8 cellular contexts compared by ENCODE assay signal in the genomic region with DNA sequence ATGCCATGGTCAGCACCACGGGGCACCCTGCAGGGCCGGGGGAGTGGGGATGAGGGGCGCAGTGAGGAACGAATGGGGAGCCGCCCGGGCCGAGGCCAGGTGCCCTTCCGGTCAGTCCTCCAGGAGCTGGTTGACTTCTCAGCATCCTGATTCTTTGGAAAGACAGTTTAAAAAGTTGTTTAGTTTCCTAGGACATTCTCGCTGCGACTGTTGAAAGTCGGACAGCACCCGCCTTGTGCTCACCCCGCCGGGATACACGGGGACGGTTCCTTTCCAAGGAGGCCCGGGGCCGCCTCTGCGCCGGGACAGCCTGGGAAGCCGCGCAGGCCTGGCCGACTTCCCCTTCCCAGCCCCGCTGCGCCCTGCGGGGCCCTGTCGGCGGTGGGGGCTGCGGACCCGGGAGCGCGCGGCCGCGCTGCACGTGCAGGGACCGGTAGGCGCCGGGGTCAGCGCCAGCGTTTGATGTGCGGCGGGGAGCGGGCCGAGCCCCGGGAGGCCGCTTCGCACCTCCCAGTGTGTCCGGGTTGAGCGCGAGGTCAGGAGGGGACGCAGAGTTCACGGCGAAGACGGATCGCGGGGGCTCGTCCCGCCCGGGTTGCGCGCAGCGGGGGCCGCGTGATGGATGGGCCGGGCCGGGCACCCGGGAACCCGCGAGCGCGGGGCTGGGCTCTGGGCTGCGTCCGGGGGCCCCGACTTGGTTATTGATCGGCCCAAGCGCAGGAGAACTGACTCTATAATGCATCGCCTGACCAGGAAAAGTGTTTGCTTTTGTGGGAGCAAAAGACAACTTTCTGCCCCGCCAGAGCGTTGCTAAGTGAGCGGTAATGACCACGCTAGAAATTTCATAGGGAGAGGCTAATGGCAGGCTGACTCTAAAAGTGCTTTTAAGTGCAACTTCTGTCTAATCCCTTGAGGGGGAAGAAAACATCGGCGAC. TPM values are rescaled to one million over a fixed set of nuclear protein-coding genes. Genes with fewer than 3 reads are reported as not detected.
DNase-seq lines count a peak whose midpoint lies in the region; ATAC-seq and TF ChIP-seq lines count a peak whose summit lies in the region.

No MANE protein-coding gene starts in this region.

- H3K27me3 ChIP-seq in Panc1 (ENCODE audit: control insufficient read depth, insufficient read depth, low read length) = no peaks in the 10 kb centered on the region

- no peaks in the 10 kb centered on the region for H3K4me1 ChIP-seq in Panc1 (ENCODE audit: control insufficient read depth, insufficient read depth, low read length)

- H3K9me3 Mint-ChIP-seq in nephron = peaks cover 22% of the 10 kb centered on the region

- ATAC-seq in Panc1 (peak; percentile 81), GM21447 (IDR thresholded peaks at IDR 0.05; ENCODE audit: unreplicated experiment) (no peak), GM18868 (IDR thresholded peaks at IDR 0.05; ENCODE audit: unreplicated experiment) (no peak), GM18502 (IDR thresholded peaks at IDR 0.05; ENCODE audit: poor library complexity, unreplicated experiment) (no peak)

- in situ Hi-C loops in Panc1 (cut with HindIII; ENCODE audit: low pct_unique_long_range_greater_than_20kb, low sequenced_read_pairs) = no loop called here

- H3K4me3 ChIP-seq in Panc1 (ENCODE audit: low read depth in 2 of 2, low read length in 2 of 2) (peak overlapping the region; percentile 29 to 42), fibroblast of pulmonary artery (replicated peaks; ENCODE audit: low read depth, low read length) (peak overlapping the region; percentile 44)

- H3K9me3 ChIP-seq in Panc1 (ENCODE audit: control insufficient read depth, insufficient read depth, low read depth, low read length) = peaks cover 6% of the 10 kb centered on the region; the same call in 1 of the 2 replicates

- H3K36me3 ChIP-seq in Panc1 (ENCODE audit: control insufficient read depth, insufficient read depth, low read length) = no peaks in the 10 kb centered on the region

- no TSS peak for BruUV-seq in Panc1 (replicated peaks; lab: Mats Ljungman, UMichigan)

- peaks cover 27% of the 10 kb centered on the region for H3K4me1 Mint-ChIP-seq in nephron

- POLR2A ChIA-PET in Panc1 (lab: Charles Lee) = no interaction called here

- H3K27me3 Mint-ChIP-seq in nephron (ENCODE audit: low read depth) = peaks cover 11% of the 10 kb centered on the region

- DNase-seq in AG08396 (ENCODE audit: low spot score) (peak; percentile 32), Panc1 (ENCODE audit: low read depth, low spot score) (no peak), fibroblast of pulmonary artery (ENCODE audit: low read depth) (peak; percentile 23), activated gamma-delta T cell (lab: John Stamatoyannopoulos, UW) (no peak)

- peaks cover 22% of the 10 kb centered on the region for H3K36me3 Mint-ChIP-seq in nephron (ENCODE audit: low read depth)

- H3K4me3 Mint-ChIP-seq in nephron = peak overlapping the region; percentile 81 to 92 (median 89)

- no peak overlapping the region for H3K27ac ChIP-seq in Panc1 (ENCODE audit: low read length)

- TF ChIP-seq CTCF in Panc1 (IDR thresholded peaks at IDR 0.05) (no peak), fibroblast of pulmonary artery (IDR thresholded peaks at IDR 0.05; ENCODE audit: low read length, missing control alignments) (no peak), nephron (IDR thresholded peaks at IDR 0.05; ENCODE audit: unreplicated experiment in 3 of 3) (no peak)

- peak overlapping the region; percentile 81 to 94 (median 93) for H3K27ac Mint-ChIP-seq in nephron

- CTCF ChIA-PET in Panc1 (lab: Charles Lee) = no interaction called here

- intact Hi-C loops in Panc1 (cut with micrococcal nuclease; ENCODE audit: unreplicated experiment) = no loop called here

RNA-seq across cellular contexts. Expression of gene SMIM21, which starts 28.0 kb away (rescaled TPM):
- not detected for total RNA-seq in Panc1 (2021; ENCODE audit: unreplicated experiment)
- not detected for polyA plus RNA-seq in Panc1 (2012; ENCODE audit: insufficient read length)

Comparison
In these comparisons a context has a peak if more than half of its experiments do, and no peak if none do; other contexts are left out.
1. DNase-seq: peak in AG08396 (single experiment) and fibroblast of pulmonary artery (single experiment); none in Panc1 (single experiment) and activated gamma-delta T cell (single experiment).